1 cellular context compared by ENCODE assay signal in genomic region chr16:10402975-10403374, GRCh38.
TF ChIP-seq lines count a peak whose summit lies in the region.

No MANE protein-coding gene starts in this region.

TF ChIP-seq in HepG2, 621 proteins besides CTCF, POLR2A, EP300 and RAD21 (continued from another document):
- no peak for TF ChIP-seq RERE (CRISPR knock-in tag; IDR thresholded peaks at IDR 0.05; ENCODE audit: low read depth)
- TF ChIP-seq MXD4 (CRISPR knock-in tag; IDR thresholded peaks at IDR 0.05), result no peak
- no peak for TF ChIP-seq CAMTA2 (CRISPR knock-in tag; IDR thresholded peaks at IDR 0.05; ENCODE audit: borderline replicate concordance)
- TF ChIP-seq THYN1 (CRISPR knock-in tag; IDR thresholded peaks at IDR 0.05; ENCODE audit: borderline replicate concordance, low read depth), result 0 out of 2 replicates have a peak, but pooled peaks have one; percentile 29
- TF ChIP-seq GLI4 (CRISPR knock-in tag; IDR thresholded peaks at IDR 0.05; ENCODE audit: borderline replicate concordance), result 0 out of 2 replicates have a peak, but pooled peaks have one; percentile 43
- TF ChIP-seq ZSCAN31 (CRISPR knock-in tag; IDR thresholded peaks at IDR 0.05; ENCODE audit: low read depth), result no peak
TF ChIP-seq in HepG2: peak in this region for 6.
